In the genomic region with DNA sequence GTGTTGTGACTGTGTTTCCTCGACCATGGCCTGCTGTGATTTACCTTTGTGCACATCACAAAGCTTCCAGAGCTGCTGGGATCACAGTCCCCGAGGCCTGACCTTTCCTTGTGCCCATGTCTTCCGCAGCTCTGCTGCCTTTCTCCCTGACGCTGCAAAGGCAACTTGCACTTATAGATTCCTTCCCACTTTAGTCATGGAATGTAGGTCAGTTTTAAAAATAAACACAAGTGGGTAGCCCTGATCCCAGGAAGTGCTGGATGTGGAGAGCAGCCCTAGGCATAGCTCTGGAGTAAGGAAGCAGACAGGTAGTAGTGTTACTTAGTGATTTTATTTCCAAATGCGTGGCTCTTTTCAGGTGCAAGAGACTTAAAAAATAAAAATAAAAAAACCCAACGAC, we compare ENCODE assay signal across 18 cellular contexts.
DNase-seq lines count a peak whose midpoint lies in the region; ATAC-seq and TF ChIP-seq lines count a peak whose summit lies in the region.
"Had no signal": no experiment of that assay in that cellular context is flagged by ENCODE, and none has a peak within 500 bp of the region (broad histone marks: within the 10 kb centered on the region; RNA-seq: fewer than 3 reads in every experiment).

No MANE protein-coding gene starts in this region.

- H3K27me3 ChIP-seq in left lung: no peaks in the 10 kb centered on the region

- intact Hi-C loops in left lung (cut with DNase I): no loop called here
- intact Hi-C loops in Calu3 (cut with micrococcal nuclease; ENCODE audit: unreplicated experiment): no loop called here

- H3K36me3 ChIP-seq in left lung: no peaks in the 10 kb centered on the region

- peaks cover 2% of the 10 kb centered on the region for H3K9me3 Mint-ChIP-seq in Calu3 (ENCODE audit: low read depth, unreplicated experiment)

- H3K27ac ChIP-seq in left lung: peak overlapping the region in 1 of 2 donors; percentile 69

- CTCF ChIA-PET in Calu3 (lab: Charles Lee): no interaction called here

- no peaks in the 10 kb centered on the region for H3K4me1 ChIP-seq in left lung

- no peak overlapping the region for H3K4me3 ChIP-seq in choroid plexus epithelial cell (ENCODE audit: low read depth, low read length)
- no peak overlapping the region for H3K4me3 ChIP-seq in left lung
- H3K4me3 ChIP-seq: mucosa of descending colon had no signal

- no peak overlapping the region for H3K27ac Mint-ChIP-seq in Calu3 (ENCODE audit: unreplicated experiment)

- H3K36me3 Mint-ChIP-seq in Calu3 (ENCODE audit: insufficient read depth, unreplicated experiment): no peaks in the 10 kb centered on the region

- H3K4me1 Mint-ChIP-seq in Calu3 (ENCODE audit: low read depth, unreplicated experiment): no peaks in the 10 kb centered on the region

- ATAC-seq in left lung: peak; percentile 96
- ATAC-seq: mucosa of descending colon had no signal

- BruUV-seq in Calu3 (replicated peaks; lab: Mats Ljungman, UMichigan): no TSS peak

- DNase-seq in RPMI7951 (ENCODE audit: low read depth) (peak; percentile 6), choroid plexus epithelial cell (ENCODE audit: low read depth) (peak; percentile 3), left lung (peak in 1 of 2 donors; percentile 37), superior temporal gyrus (ENCODE audit: extremely low spot score) (peak; percentile 34), Calu3 (no peak), GF-D8 (lab: John Stamatoyannopoulos, UW) (no peak), NCI-H2196 treated with DMSO at 0.1 percent for 48 hours (lab: John Stamatoyannopoulos, UW; ENCODE audit: unreplicated experiment) (no peak)
- DNase-seq: activated CD4-positive, alpha-beta T cell treated with anti-CD3 and anti-CD28 coated beads for 48 hours; activated naive CD4-positive, alpha-beta T cell; effector CD4-positive, alpha-beta T cell; KBM-7; mucosa of descending colon; NCI-H1092; NCI-H69; occipital lobe; OCI-M1; stimulated activated CD4-positive, alpha-beta T cell treated with anti-CD3 and anti-CD28 coated beads, Interleukin-4, amount 100 ng/mL, for 24 hours; substantia nigra had no signal

- H3K27me3 Mint-ChIP-seq in Calu3 (ENCODE audit: unreplicated experiment): no peaks in the 10 kb centered on the region

- no peak overlapping the region for H3K4me3 Mint-ChIP-seq in Calu3 (ENCODE audit: low read depth, unreplicated experiment)

- H3K9me3 ChIP-seq in left lung: no peaks in the 10 kb centered on the region

- TF ChIP-seq CTCF in choroid plexus epithelial cell (conservative IDR thresholded peaks at IDR 0.05; ENCODE audit: low read depth, low read length) (no peak), left lung (IDR thresholded peaks at IDR 0.05) (no peak), Calu3 (IDR thresholded peaks at IDR 0.05; ENCODE audit: unreplicated experiment) (no peak)

Comparison
In these comparisons a context has a peak if more than half of its experiments do, and no peak if none do; other contexts are left out.
1. DNase-seq: peak in RPMI7951 (single experiment), choroid plexus epithelial cell (single experiment) and superior temporal gyrus (single experiment); none in Calu3 (single experiment), GF-D8 (single experiment) and NCI-H2196 treated with DMSO at 0.1 percent for 48 hours (single experiment).